1 cellular context compared by ENCODE assay signal in genomic region chr20:62430311-62430853, GRCh38.
TF ChIP-seq lines count a peak whose summit lies in the region.

No MANE protein-coding gene starts in this region.

TF ChIP-seq in HepG2, 621 proteins besides CTCF, POLR2A, EP300 and RAD21 (continued from another document and continues in another):
- TF ChIP-seq ZBTB43 (CRISPR knock-in tag; conservative IDR thresholded peaks at IDR 0.05) = no peak
- no peak for TF ChIP-seq ZFP62 (CRISPR knock-in tag; IDR thresholded peaks at IDR 0.05)
- TF ChIP-seq ZNF670 (CRISPR knock-in tag; IDR thresholded peaks at IDR 0.05; ENCODE audit: borderline replicate concordance) = no peak
- no peak for TF ChIP-seq ZNF318 (CRISPR knock-in tag; IDR thresholded peaks at IDR 0.05)
- TF ChIP-seq NR2F2 (IDR thresholded peaks at IDR 0.05; ENCODE audit: borderline replicate concordance, low read depth) = peak; percentile 58; the same call in 1 of the 2 replicates
- TF ChIP-seq THYN1 (CRISPR knock-in tag; IDR thresholded peaks at IDR 0.05; ENCODE audit: borderline replicate concordance, low read depth) = no peak
- no peak for TF ChIP-seq ZBED4 (CRISPR knock-in tag; IDR thresholded peaks at IDR 0.05; ENCODE audit: borderline replicate concordance)
- TF ChIP-seq ZFAT (CRISPR knock-in tag; conservative IDR thresholded peaks at IDR 0.05) = no peak
- TF ChIP-seq HNRNPLL (IDR thresholded peaks at IDR 0.05; ENCODE audit: low read depth, low read length, poor library complexity, severe bottlenecking) = peak; percentile 12
- no peak for TF ChIP-seq ZNF232 (CRISPR knock-in tag; IDR thresholded peaks at IDR 0.05; ENCODE audit: borderline replicate concordance)
- TF ChIP-seq TCF7 (IDR thresholded peaks at IDR 0.05; ENCODE audit: low read depth) = peak; percentile 87
- no peak for TF ChIP-seq DNMT3B (CRISPR knock-in tag; conservative IDR thresholded peaks at IDR 0.05)
- TF ChIP-seq ZBTB38 (CRISPR knock-in tag; IDR thresholded peaks at IDR 0.05) = no peak
- TF ChIP-seq FOSL2 (CRISPR knock-in tag; IDR thresholded peaks at IDR 0.05) = no peak
- no peak for TF ChIP-seq GPN1 (CRISPR knock-in tag; IDR thresholded peaks at IDR 0.05; ENCODE audit: borderline replicate concordance)
- TF ChIP-seq EHMT2 (IDR thresholded peaks at IDR 0.05; ENCODE audit: borderline replicate concordance, low read depth, low read length) = no peak
- TF ChIP-seq ZSCAN21 (CRISPR knock-in tag; IDR thresholded peaks at IDR 0.05; ENCODE audit: borderline replicate concordance) = 0 out of 2 replicates have a peak, but pooled peaks have one; percentile 17
- TF ChIP-seq ARNTL (CRISPR knock-in tag; IDR thresholded peaks at IDR 0.05) = no peak
- TF ChIP-seq PAWR (CRISPR knock-in tag; IDR thresholded peaks at IDR 0.05; ENCODE audit: borderline replicate concordance) = no peak
- TF ChIP-seq FOXJ3 (CRISPR knock-in tag; IDR thresholded peaks at IDR 0.05; ENCODE audit: borderline replicate concordance) = no peak
- peak; percentile 53; the same call in 1 of the 2 replicates for TF ChIP-seq NCOA2 (CRISPR knock-in tag; IDR thresholded peaks at IDR 0.05)
- TF ChIP-seq ONECUT2 (CRISPR knock-in tag; IDR thresholded peaks at IDR 0.05) = no peak
- no peak for TF ChIP-seq SP140L (CRISPR knock-in tag; IDR thresholded peaks at IDR 0.05; ENCODE audit: borderline replicate concordance)
- no peak for TF ChIP-seq ZNF557 (CRISPR knock-in tag; IDR thresholded peaks at IDR 0.05)
- TF ChIP-seq JUND (CRISPR knock-in tag; IDR thresholded peaks at IDR 0.05) = no peak
- no peak for TF ChIP-seq MBNL3 (CRISPR knock-in tag; conservative IDR thresholded peaks at IDR 0.05)
- no peak for TF ChIP-seq ZSCAN20 (CRISPR knock-in tag; IDR thresholded peaks at IDR 0.05; ENCODE audit: borderline replicate concordance)
- no peak for TF ChIP-seq HNRNPK (IDR thresholded peaks at IDR 0.05; ENCODE audit: low read depth, low read length, poor library complexity, severe bottlenecking)
- TF ChIP-seq THRA (CRISPR knock-in tag; IDR thresholded peaks at IDR 0.05; ENCODE audit: borderline replicate concordance) = 0 out of 2 replicates have a peak, but pooled peaks have one; percentile 34
- no peak for TF ChIP-seq KLF13 (CRISPR knock-in tag; IDR thresholded peaks at IDR 0.05)
- TF ChIP-seq HDAC6 (IDR thresholded peaks at IDR 0.05; ENCODE audit: low read depth, low read length) = no peak
- no peak for TF ChIP-seq ZNF761 (CRISPR knock-in tag; conservative IDR thresholded peaks at IDR 0.05)
- no peak for TF ChIP-seq GATAD2A (CRISPR knock-in tag; IDR thresholded peaks at IDR 0.05)
- no peak for TF ChIP-seq ZNF512B (CRISPR knock-in tag; IDR thresholded peaks at IDR 0.05; ENCODE audit: borderline replicate concordance)
- TF ChIP-seq ZBTB39 (CRISPR knock-in tag; IDR thresholded peaks at IDR 0.05) = no peak
- TF ChIP-seq HDAC1 (CRISPR knock-in tag; IDR thresholded peaks at IDR 0.05) = 0 out of 2 replicates have a peak, but pooled peaks have one; percentile 38
- no peak for TF ChIP-seq HOXA7 (CRISPR knock-in tag; IDR thresholded peaks at IDR 0.05)
- no peak for TF ChIP-seq SOX13 (IDR thresholded peaks at IDR 0.05)
- TF ChIP-seq SOX13 (CRISPR knock-in tag; conservative IDR thresholded peaks at IDR 0.05 in 1 of 2, IDR thresholded peaks at IDR 0.05 in 1 of 2) = peak in 1 of 2 experiments; percentile 55; a peak in 2 of 4 replicates
- TF ChIP-seq ZNF563 (CRISPR knock-in tag; IDR thresholded peaks at IDR 0.05) = no peak
- no peak for TF ChIP-seq ZNF225 (CRISPR knock-in tag; IDR thresholded peaks at IDR 0.05)
- TF ChIP-seq YY1 (IDR thresholded peaks at IDR 0.05; ENCODE audit: insufficient read depth, insufficient replicate concordance, low read depth, low read length) = no peak
- no peak for TF ChIP-seq ZNF782 (CRISPR knock-in tag; IDR thresholded peaks at IDR 0.05; ENCODE audit: borderline replicate concordance)
- no peak for TF ChIP-seq ARID2 (CRISPR knock-in tag; IDR thresholded peaks at IDR 0.05; ENCODE audit: borderline replicate concordance)
